In genomic region chr3:52896613-52897012, GRCh38 we compare ENCODE assay signal across 8 cellular contexts. TPM values are rescaled to one million over a fixed set of nuclear protein-coding genes. Genes with fewer than 3 reads are reported as not detected.
DNase-seq lines count a peak whose midpoint lies in the region; ATAC-seq and TF ChIP-seq lines count a peak whose summit lies in the region.

No MANE protein-coding gene starts in this region.

- H3K9me3 ChIP-seq in GM23248 (ENCODE audit: low read depth) (no peaks in the 10 kb centered on the region), transverse colon (no peaks in the 10 kb centered on the region)

- peaks cover 8% of the 10 kb centered on the region for H3K36me3 Mint-ChIP-seq in activated naive CD8-positive, alpha-beta T cell

- intact Hi-C loops in left colon (cut with DNase I, micrococcal nuclease) (no loop called here), transverse colon (cut with DNase I; ENCODE audit: low total_unique reads) (no loop called here)

- no peak for TF ChIP-seq CTCF in transverse colon (IDR thresholded peaks at IDR 0.05)

- peak overlapping the region; percentile 70 for H3K27ac Mint-ChIP-seq in activated naive CD8-positive, alpha-beta T cell

- H3K9me3 Mint-ChIP-seq in activated naive CD8-positive, alpha-beta T cell (ENCODE audit: low read depth) = no peaks in the 10 kb centered on the region

- peak; percentile 18 for ATAC-seq in left colon
- no peak for ATAC-seq in HG03175 (IDR thresholded peaks at IDR 0.05; ENCODE audit: unreplicated experiment)

- H3K27ac ChIP-seq in GM23248 (no peak overlapping the region), transverse colon (peak overlapping the region; percentile 66 to 85 (median 82))

- no peak for TF ChIP-seq POLR2A in transverse colon (IDR thresholded peaks at IDR 0.05)

- DNase-seq in ACHN = peak; percentile 1
- DNase-seq in GM23248 = peak; percentile 21
- no peak for DNase-seq in left colon
- DNase-seq in transverse colon = no peak
- DNase-seq in inferior parietal cortex (ENCODE audit: extremely low spot score) = no peak
- DNase-seq in activated effector memory CD4-positive, alpha-beta T cell treated with Interleukin-2 at 50 U/mL for 16 hours = no peak

- H3F3A ChIP-seq in GM23248 (ENCODE audit: insufficient read depth) = peaks cover 16% of the 10 kb centered on the region

- H3K4me2 ChIP-seq in GM23248 (ENCODE audit: unreplicated experiment) = peak overlapping the region; percentile 76

- H3K4me1 ChIP-seq in GM23248 (ENCODE audit: insufficient read depth) (peaks cover 25% of the 10 kb centered on the region), transverse colon (peaks cover 12 to 56% (median 31%) of the 10 kb centered on the region in 4 donors)

- H3K36me3 ChIP-seq in GM23248 (ENCODE audit: low read depth) (no peaks in the 10 kb centered on the region), transverse colon (no peaks in the 10 kb centered on the region)

- no peaks in the 10 kb centered on the region for H3K27me3 Mint-ChIP-seq in activated naive CD8-positive, alpha-beta T cell

- H4K20me1 ChIP-seq in GM23248 (ENCODE audit: insufficient read depth) = no peaks in the 10 kb centered on the region

- H3K4me3 ChIP-seq in GM23248 (peak overlapping the region; percentile 75), transverse colon (peak overlapping the region; percentile 87 to 97 (median 90))

- in situ Hi-C loops in ACHN (cut with HindIII; ENCODE audit: low pct_ligation_motif_present, low pct_unique_long_range_greater_than_20kb, low sequenced_read_pairs) (no loop called here), GM23248 (cut with MboI) (no loop called here), transverse colon (cut with MboI; ENCODE audit: low pct_ligation_motif_present in 1 of 4, low pct_unique_long_range_greater_than_20kb in 1 of 4, low sequenced_read_pairs in 3 of 4) (no loop called here)

- WGBS in GM23248 (ENCODE audit: low coverage in 1 of 2, low lambda C conversion rate in 2 of 2, missing lambda C conversion rate in 2 of 2), 2 experiments = 10 to 15% methylated on average over 9 of the region's 9 CpGs
- 5 to 6% methylated on average over 8 to 9 of the region's 9 CpGs for WGBS in transverse colon (ENCODE audit: low coverage in 1 of 2), 2 donors

- H3K27me3 ChIP-seq in GM23248 (replicated peaks; ENCODE audit: insufficient read depth) = no peaks in the 10 kb centered on the region
- no peaks in the 10 kb centered on the region for H3K27me3 ChIP-seq in transverse colon

- TF ChIP-seq EP300 in transverse colon (IDR thresholded peaks at IDR 0.05; ENCODE audit: low read depth) = no peak

- peak overlapping the region; percentile 73 for H3K9ac ChIP-seq in GM23248

- H3K79me2 ChIP-seq in GM23248 (ENCODE audit: insufficient read depth) = peaks cover 32% of the 10 kb centered on the region

- peak overlapping the region; percentile 92 for H2AFZ ChIP-seq in GM23248

- peaks cover 53% of the 10 kb centered on the region for H3K4me1 Mint-ChIP-seq in activated naive CD8-positive, alpha-beta T cell (ENCODE audit: low read depth)

- no peaks in the 10 kb centered on the region for H3K9me2 ChIP-seq in GM23248 (ENCODE audit: insufficient read depth)

- peak overlapping the region; percentile 99 for H3K4me3 Mint-ChIP-seq in activated naive CD8-positive, alpha-beta T cell

RNA-seq across cellular contexts. Expression of gene STIMATE, which starts 0.7 kb away (rescaled TPM):
- total RNA-seq in GM23248 (2014; rRNA removed; shearing (Covaris generic)) = 10.3 and 11.5 TPM in 2 replicates
- 9.2 and 9.3 TPM in 2 replicates for polyA plus RNA-seq in GM23248 (2016; fragmentation: Nextera tagmentation; extraction: Ambion mirVana)
- total RNA-seq in left colon = 10 to 100 TPM; 10.0 to 13.6 TPM
- total RNA-seq in transverse colon = 10 to 100 TPM in 3 of 4 donors, 1 to 10 TPM in 1; 8.2 to 33.0 (median 16.4) TPM

Comparison
In these comparisons a context has a peak if more than half of its experiments do, and no peak if none do; other contexts are left out.
1. DNase-seq: peak in ACHN (single experiment) and GM23248 (single experiment); none in left colon (0 of 2), transverse colon (single experiment), inferior parietal cortex (single experiment) and activated effector memory CD4-positive, alpha-beta T cell treated with Interleukin-2 at 50 U/mL for 16 hours (single experiment).